13 cellular contexts compared by ENCODE assay signal in the genomic region with DNA sequence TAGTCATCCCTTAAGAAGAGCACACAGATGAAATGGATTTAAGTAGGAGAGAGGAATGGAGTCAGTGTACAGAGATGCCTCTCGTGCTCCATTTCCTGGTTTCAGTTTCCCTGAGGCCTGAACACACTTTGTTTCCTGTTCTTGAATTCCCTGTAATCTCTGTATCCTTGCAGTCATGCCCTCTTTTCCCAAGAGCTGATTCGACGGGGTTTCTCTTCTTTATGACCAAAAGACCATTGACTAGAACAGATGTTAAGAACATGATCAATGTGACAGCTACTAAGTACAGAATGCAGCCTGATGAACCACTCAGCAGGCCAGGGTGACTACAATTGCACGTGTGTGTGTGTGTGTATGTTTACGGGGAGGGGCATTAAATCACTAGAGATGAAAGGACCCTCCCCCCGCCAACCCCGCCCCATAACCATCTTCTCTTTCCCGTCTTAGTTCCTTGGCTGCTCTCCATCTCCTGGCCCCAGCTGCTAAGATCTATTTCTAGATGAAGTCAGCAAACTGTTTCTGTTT. TPM values are rescaled to one million over a fixed set of nuclear protein-coding genes. Genes with fewer than 3 reads are reported as not detected.
A peak's percentile ranks its signal among the peaks of the same experiment; 100 is the strongest.
DNase-seq lines count a peak whose midpoint lies in the region; ATAC-seq and TF ChIP-seq lines count a peak whose summit lies in the region.
"Had no signal": no experiment of that assay in that cellular context is flagged by ENCODE, and none has a peak within 500 bp of the region (broad histone marks: within the 10 kb centered on the region; RNA-seq: fewer than 3 reads in every experiment).

No MANE protein-coding gene starts in this region.

- H3K4me3 ChIP-seq in right atrium auricular region (no peak overlapping the region), brain microvascular endothelial cell (ENCODE audit: low read depth, low read length) (no peak overlapping the region), uterus (no peak overlapping the region)
- H3K4me3 ChIP-seq: Peyer's patch, upper lobe of left lung had no signal

- in situ Hi-C loops in brain microvascular endothelial cell (cut with HindIII; ENCODE audit: low pct_ligation_motif_present, low sequenced_read_pairs), result no loop called here

- H3K9me3 ChIP-seq in right atrium auricular region (no peaks in the 10 kb centered on the region), uterus (no peaks in the 10 kb centered on the region)
- H3K9me3 ChIP-seq: Peyer's patch, upper lobe of left lung had no signal

- TF ChIP-seq POLR2A in uterus (IDR thresholded peaks at IDR 0.05), result no peak

- H3K27me3 ChIP-seq in right atrium auricular region (no peaks in the 10 kb centered on the region), brain microvascular endothelial cell (replicated peaks) (no peaks in the 10 kb centered on the region), uterus (no peaks in the 10 kb centered on the region)
- H3K27me3 ChIP-seq: Peyer's patch, upper lobe of left lung had no signal

- DNase-seq in Right ventricle myocardium superior (peak; percentile 50), right atrium auricular region (ENCODE audit: low spot score) (no peak), brain microvascular endothelial cell (peak; percentile 6), left kidney (ENCODE audit: low read depth, low spot score) (peak; percentile 82), uterus (peak; percentile 57 to 66), NCI-H2196 (lab: John Stamatoyannopoulos, UW; ENCODE audit: unreplicated experiment) (no peak), T-helper 9 cell (no peak)
- DNase-seq: activated CD4-positive, CD25-positive, alpha-beta regulatory T cell treated with anti-CD3 and anti-CD28 coated beads, Interleukin-2, amount 50 U/mL, for 72 hours; activated naive CD8-positive, alpha-beta T cell treated with anti-CD3 and anti-CD28 coated beads for 36 hours; upper lobe of left lung had no signal

- peak; percentile 22 for ATAC-seq in Right ventricle myocardium superior (ENCODE audit: poor library complexity)
- no peak for ATAC-seq in HG03469 (IDR thresholded peaks at IDR 0.05; ENCODE audit: unreplicated experiment)

- TF ChIP-seq CTCF in right atrium auricular region (IDR thresholded peaks at IDR 0.05) (no peak), brain microvascular endothelial cell (IDR thresholded peaks at IDR 0.05; ENCODE audit: low read depth, low read length, missing control alignments) (no peak), uterus (IDR thresholded peaks at IDR 0.05) (no peak)

- no peaks in the 10 kb centered on the region for H3K36me3 ChIP-seq in right atrium auricular region
- no peaks in the 10 kb centered on the region for H3K36me3 ChIP-seq in brain microvascular endothelial cell (replicated peaks)
- H3K36me3 ChIP-seq in uterus, result no peaks in the 10 kb centered on the region
- H3K36me3 ChIP-seq: Peyer's patch, upper lobe of left lung had no signal

- H3K4me1 ChIP-seq in right atrium auricular region (peaks cover 0 to 12% of the 10 kb centered on the region in 2 donors), uterus (peaks cover 0 to 5% of the 10 kb centered on the region in 2 donors)

- H3K27ac ChIP-seq in right atrium auricular region (no peak overlapping the region), brain microvascular endothelial cell (no peak overlapping the region), uterus (peak overlapping the region; percentile 24 to 28)

- intact Hi-C loops in Right ventricle myocardium superior (cut with DNase I) (no loop called here), uterus (cut with DNase I; ENCODE audit: low total_unique reads) (no loop called here)

RNA-seq across cellular contexts. Expression of gene SLC22A6, which starts 26.2 kb away (rescaled TPM):
- total RNA-seq in Right ventricle myocardium superior (not detected), right atrium auricular region (not detected), uterus (not detected)
- total RNA-seq: activated naive CD8-positive, alpha-beta T cell treated with anti-CD3 and anti-CD28 coated beads for 36 hours; glomerular endothelial cell; Peyer's patch; upper lobe of left lung had no signal

RNA-seq across cellular contexts. Expression of gene CHRM1, which starts 37.4 kb away (rescaled TPM):
- total RNA-seq in Right ventricle myocardium superior, result not detected
- total RNA-seq in right atrium auricular region, result not detected
- 1 to 10 TPM in 1 of 4 donors, not detected in 3; 1.3 TPM for total RNA-seq in uterus
- total RNA-seq: activated naive CD8-positive, alpha-beta T cell treated with anti-CD3 and anti-CD28 coated beads for 36 hours; glomerular endothelial cell had no signal

RNA-seq across cellular contexts. Expression of gene SLC22A8, which starts 57.0 kb away (rescaled TPM):
- not detected for total RNA-seq in Right ventricle myocardium superior
- total RNA-seq in right atrium auricular region, result not detected
- total RNA-seq in uterus, result not detected
- total RNA-seq: activated naive CD8-positive, alpha-beta T cell treated with anti-CD3 and anti-CD28 coated beads for 36 hours; glomerular endothelial cell; Peyer's patch; upper lobe of left lung had no signal

Comparison
In these comparisons a context has a peak if more than half of its experiments do, and no peak if none do; other contexts are left out.
1. DNase-seq: peak in Right ventricle myocardium superior (single experiment), brain microvascular endothelial cell (single experiment), left kidney (single experiment) and uterus (2 of 2); none in right atrium auricular region (single experiment), NCI-H2196 (single experiment) and T-helper 9 cell (single experiment).
2. H3K27ac ChIP-seq: peak in uterus (2 of 2); none in right atrium auricular region (0 of 2) and brain microvascular endothelial cell (single experiment).